8 cellular contexts compared by ENCODE assay signal in genomic region chr19:39532233-39533002, GRCh38. TPM values are rescaled to one million over a fixed set of nuclear protein-coding genes. Genes with fewer than 3 reads are reported as not detected.
DNase-seq lines count a peak whose midpoint lies in the region; ATAC-seq and TF ChIP-seq lines count a peak whose summit lies in the region.

Gene EID2B, minus strand, starts transcription at chr19:39532852. Its CDS starts 50 bp downstream, at chr19:39532802.

- no peaks in the 10 kb centered on the region for H3K27me3 ChIP-seq in mammary epithelial cell (ENCODE audit: insufficient read depth, low read length)
- H3K27me3 ChIP-seq in smooth muscle cell (ENCODE audit: low read depth) = no peaks in the 10 kb centered on the region

- H3K27ac ChIP-seq in VCaP = peak within 1 kb of the TSS; percentile 77
- peak within 1 kb of the TSS; percentile 46 for H3K27ac ChIP-seq in mammary epithelial cell (ENCODE audit: insufficient read depth, low read depth, low read length)
- peak within 1 kb of the TSS; percentile 43 for H3K27ac ChIP-seq in smooth muscle cell (ENCODE audit: low read depth)

- no TSS peak for BruUV-seq in mammary epithelial cell (replicated peaks; lab: Mats Ljungman, UMichigan)

- H2AFZ ChIP-seq in mammary epithelial cell (ENCODE audit: low read depth, low read length) (peak within 1 kb of the TSS; percentile 92), smooth muscle cell (ENCODE audit: low read depth) (peak within 1 kb of the TSS; percentile 87)

- H3F3A ChIP-seq in smooth muscle cell (ENCODE audit: low read depth) = peaks cover 4% of the 10 kb centered on the region

- CTCF ChIA-PET in mammary epithelial cell (lab: Charles Lee; ENCODE audit: low non-redundant PET) = interaction anchor here (0.6 to 1.1 kb wide), 4 partner anchors 58 to 602 kb away, joined by 3 to 7 read pairs (median 4); no protein-coding TSS in a partner anchor

- peak within 1 kb of the TSS; percentile 88 for H3K4me3 ChIP-seq in AG09309 (ENCODE audit: control insufficient read depth, low read depth, low read length)
- peak within 1 kb of the TSS; percentile 67 to 99 (median 78) for H3K4me3 ChIP-seq in mammary epithelial cell (replicated peaks in 1 of 3; ENCODE audit: insufficient read depth in 1 of 3, low read depth in 2 of 3, low read length in 3 of 3)
- peak within 1 kb of the TSS; percentile 83 for H3K4me3 ChIP-seq in smooth muscle cell

- H3K36me3 ChIP-seq in mammary epithelial cell (ENCODE audit: insufficient read depth, low read length) (no peaks in the 10 kb centered on the region), smooth muscle cell (ENCODE audit: low read depth) (no peaks in the 10 kb centered on the region)

- in situ Hi-C loops in mammary epithelial cell (cut with MboI; ENCODE audit: low sequenced_read_pairs in 2 of 2) = loop anchor here (5.0 kb wide), 2 partner anchors 85 to 90 kb away; partner anchors contain the start of gene SUPT5H (in 1 of the 2)

- DNase-seq in AG09309 (ENCODE audit: low read depth) (peak; percentile 86), NCI-H2171 treated with DMSO at 0.1 percent for 48 hours (lab: John Stamatoyannopoulos, UW) (peak; percentile 97), mammary epithelial cell (peak; percentile 89), iPS-NIHi7 (ENCODE audit: extremely low spot score) (peak; percentile 96), smooth muscle cell (lab: John Stamatoyannopoulos, UW; ENCODE audit: unreplicated experiment) (peak; percentile 82)

- H3K4me2 ChIP-seq in mammary epithelial cell (ENCODE audit: insufficient read depth, low read depth, low read length) (peak within 1 kb of the TSS; percentile 98), smooth muscle cell (peak within 1 kb of the TSS; percentile 96)

- intact Hi-C loops in mammary epithelial cell (cut with micrococcal nuclease) = loop anchor here (1.0 to 5.0 kb wide), 8 partner anchors 26 to 410 kb away; partner anchors contain the start of gene SAMD4B

- dilution Hi-C loops in mammary epithelial cell (cut with HindIII; ENCODE audit: low sequenced_read_pairs) = loop anchor here (10.0 kb wide), 2 partner anchors 58 to 278 kb away; no protein-coding TSS in a partner anchor

- H3K79me2 ChIP-seq in mammary epithelial cell (ENCODE audit: insufficient read depth, low read length) (peaks cover 26% of the 10 kb centered on the region), smooth muscle cell (ENCODE audit: low read depth) (peaks cover 27% of the 10 kb centered on the region)

- WGBS in mammary epithelial cell (ENCODE audit: low coverage, missing lambda C conversion rate) = under 1% methylated on average over 52 of the region's 65 CpGs
- WGBS in smooth muscle cell (ENCODE audit: low lambda C conversion rate) = 1% methylated on average over 65 of the region's 65 CpGs

- H3K9me3 ChIP-seq in mammary epithelial cell (replicated peaks; ENCODE audit: insufficient read depth, low read length) (no peaks in the 10 kb centered on the region), smooth muscle cell (replicated peaks; ENCODE audit: low read depth) (no peaks in the 10 kb centered on the region)

- H3K4me1 ChIP-seq in mammary epithelial cell (ENCODE audit: insufficient read depth, low read length) = peaks cover 7% of the 10 kb centered on the region
- H3K4me1 ChIP-seq in smooth muscle cell (ENCODE audit: low read depth) = peaks cover 9% of the 10 kb centered on the region

- H3K9ac ChIP-seq in mammary epithelial cell (ENCODE audit: insufficient read depth, low read length) (peak within 1 kb of the TSS; percentile 76), smooth muscle cell (ENCODE audit: low read depth) (peak within 1 kb of the TSS; percentile 72)

- H4K20me1 ChIP-seq in mammary epithelial cell (ENCODE audit: insufficient read depth, low read length) (no peaks in the 10 kb centered on the region), smooth muscle cell (ENCODE audit: low read depth) (peaks cover 14% of the 10 kb centered on the region)

- TF ChIP-seq CTCF in AG09309 (IDR thresholded peaks at IDR 0.05; ENCODE audit: control insufficient read depth, insufficient read depth, low read depth, low read length, missing control alignments) (peak; percentile 98), VCaP (conservative IDR thresholded peaks at IDR 0.05) (peak; percentile 99), mammary epithelial cell (conservative IDR thresholded peaks at IDR 0.05 in 1 of 2, IDR thresholded peaks at IDR 0.05 in 1 of 2; ENCODE audit: extremely low read depth in 1 of 2, insufficient read depth in 1 of 2, low read depth in 1 of 2, low read length in 2 of 2) (peak; percentile 98 to 100), smooth muscle cell (IDR thresholded peaks at IDR 0.05; ENCODE audit: borderline replicate concordance, insufficient read depth, poor library complexity, severe bottlenecking) (peak; percentile 88)

- ATAC-seq in GM18873 (IDR thresholded peaks at IDR 0.05; ENCODE audit: low FRiP score, unreplicated experiment) (peak; percentile 84), HG03135 (IDR thresholded peaks at IDR 0.05; ENCODE audit: unreplicated experiment) (peak; percentile 83)

RNA-seq across cellular contexts. Expression of gene EID2B, which starts in this region (rescaled TPM):
- total RNA-seq in mammary epithelial cell (1 to 10 TPM; 2.5 to 3.3 TPM), smooth muscle cell (1.9 and 2.7 TPM in 2 replicates)
- polyA plus RNA-seq in mammary epithelial cell (4.3 TPM), smooth muscle cell (1.1 and 1.9 TPM in 2 replicates)
- 1.4 TPM for polyA minus RNA-seq in mammary epithelial cell

Comparison
In these comparisons a context has a peak if more than half of its experiments do, and no peak if none do; other contexts are left out.
1. Peak in every context shown above with its lines: DNase-seq, ATAC-seq, H3K4me3 ChIP-seq and H3K27ac ChIP-seq.